Comparison of ENCODE assay signal across 8 cellular contexts in genomic region chr10:126598009-126598408, GRCh38.
DNase-seq lines count a peak whose midpoint lies in the region; ATAC-seq and TF ChIP-seq lines count a peak whose summit lies in the region.

No MANE protein-coding gene starts in this region.

- H3K4me1 Mint-ChIP-seq in activated CD8-positive, alpha-beta T cell treated with anti-CD3 and anti-CD28 coated beads for 36 hours (ENCODE audit: low read depth) = no peaks in the 10 kb centered on the region
- no peaks in the 10 kb centered on the region for H3K4me1 Mint-ChIP-seq in activated CD8-positive, alpha-beta T cell treated with anti-CD3 and anti-CD28 coated beads, Interleukin-2, amount 10 ng/mL, durations not matched to agents 7 days and 5 days (ENCODE audit: low read depth)
- no peaks in the 10 kb centered on the region for H3K4me1 Mint-ChIP-seq in stimulated activated effector memory CD8-positive, alpha-beta T cell treated with anti-CD3 and anti-CD28 coated beads, Interleukin-12 subunit alpha, Interleukin-12 subunit beta, amount 100 ng/mL, for 72 hours

- peaks cover 3% of the 10 kb centered on the region for H3K27me3 Mint-ChIP-seq in activated CD8-positive, alpha-beta T cell treated with anti-CD3 and anti-CD28 coated beads for 36 hours
- H3K27me3 Mint-ChIP-seq in activated CD8-positive, alpha-beta T cell treated with anti-CD3 and anti-CD28 coated beads, Interleukin-2, amount 10 ng/mL, durations not matched to agents 7 days and 5 days (ENCODE audit: low read depth) = no peaks in the 10 kb centered on the region

- intact Hi-C loops in activated CD8-positive, alpha-beta T cell treated with anti-CD3 and anti-CD28 coated beads for 36 hours (cut with micrococcal nuclease) = no loop called here

- CTCF ChIA-PET in activated CD8-positive, alpha-beta T cell treated with anti-CD3 and anti-CD28 coated beads for 36 hours (lab: Charles Lee) = interaction anchor here (1.7 kb wide), 1 partner anchor 17 kb away, joined by 4 read pairs; no protein-coding TSS in a partner anchor
- CTCF ChIA-PET in activated CD8-positive, alpha-beta T cell treated with anti-CD3 and anti-CD28 coated beads, Interleukin-2, amount 10 ng/mL, durations not matched to agents 7 days and 5 days (lab: Charles Lee) = interaction anchor here (1.2 to 1.4 kb wide), 2 partner anchors 9 to 18 kb away, joined by 3 to 4 read pairs; no protein-coding TSS in a partner anchor

- POLR2A ChIA-PET in activated CD8-positive, alpha-beta T cell treated with anti-CD3 and anti-CD28 coated beads for 36 hours (lab: Charles Lee) = no interaction called here
- POLR2A ChIA-PET in activated CD8-positive, alpha-beta T cell treated with anti-CD3 and anti-CD28 coated beads, Interleukin-2, amount 10 ng/mL, durations not matched to agents 7 days and 5 days (lab: Charles Lee) = no interaction called here

- H3K4me3 Mint-ChIP-seq in activated CD8-positive, alpha-beta T cell treated with anti-CD3 and anti-CD28 coated beads for 36 hours = no peak overlapping the region
- no peak overlapping the region for H3K4me3 Mint-ChIP-seq in activated CD8-positive, alpha-beta T cell treated with anti-CD3 and anti-CD28 coated beads, Interleukin-2, amount 10 ng/mL, durations not matched to agents 7 days and 5 days
- no peak overlapping the region for H3K4me3 Mint-ChIP-seq in stimulated activated effector memory CD8-positive, alpha-beta T cell treated with anti-CD3 and anti-CD28 coated beads, Interleukin-12 subunit alpha, Interleukin-12 subunit beta, amount 100 ng/mL, for 72 hours

- no peak for ATAC-seq in activated CD8-positive, alpha-beta T cell treated with anti-CD3 and anti-CD28 coated beads for 36 hours
- no peak for ATAC-seq in activated CD8-positive, alpha-beta T cell treated with anti-CD3 and anti-CD28 coated beads, Interleukin-2, amount 10 ng/mL, durations not matched to agents 7 days and 5 days
- peak; percentile 59 for ATAC-seq in HG02981 (IDR thresholded peaks at IDR 0.05; ENCODE audit: unreplicated experiment)
- peak; percentile 61 for ATAC-seq in stimulated activated effector memory CD8-positive, alpha-beta T cell treated with anti-CD3 and anti-CD28 coated beads, Interleukin-12 subunit alpha, Interleukin-12 subunit beta, amount 100 ng/mL, for 72 hours
- ATAC-seq in GM21737 (IDR thresholded peaks at IDR 0.05; ENCODE audit: unreplicated experiment) = no peak

- H3K27ac Mint-ChIP-seq in activated CD8-positive, alpha-beta T cell treated with anti-CD3 and anti-CD28 coated beads for 36 hours = no peak overlapping the region
- no peak overlapping the region for H3K27ac Mint-ChIP-seq in activated CD8-positive, alpha-beta T cell treated with anti-CD3 and anti-CD28 coated beads, Interleukin-2, amount 10 ng/mL, durations not matched to agents 7 days and 5 days
- H3K27ac Mint-ChIP-seq in stimulated activated effector memory CD8-positive, alpha-beta T cell treated with anti-CD3 and anti-CD28 coated beads, Interleukin-12 subunit alpha, Interleukin-12 subunit beta, amount 100 ng/mL, for 72 hours = no peak overlapping the region

- H3K36me3 Mint-ChIP-seq in activated CD8-positive, alpha-beta T cell treated with anti-CD3 and anti-CD28 coated beads for 36 hours (ENCODE audit: low read depth) = no peaks in the 10 kb centered on the region
- no peaks in the 10 kb centered on the region for H3K36me3 Mint-ChIP-seq in activated CD8-positive, alpha-beta T cell treated with anti-CD3 and anti-CD28 coated beads, Interleukin-2, amount 10 ng/mL, durations not matched to agents 7 days and 5 days (ENCODE audit: low read depth)
- no peaks in the 10 kb centered on the region for H3K36me3 Mint-ChIP-seq in stimulated activated effector memory CD8-positive, alpha-beta T cell treated with anti-CD3 and anti-CD28 coated beads, Interleukin-12 subunit alpha, Interleukin-12 subunit beta, amount 100 ng/mL, for 72 hours

- peak; percentile 35 for DNase-seq in activated CD8-positive, alpha-beta T cell treated with anti-CD3 and anti-CD28 coated beads for 36 hours
- no peak for DNase-seq in activated CD8-positive, alpha-beta T cell treated with anti-CD3 and anti-CD28 coated beads, Interleukin-2, amount 10 ng/mL, durations not matched to agents 7 days and 5 days
- DNase-seq in SHP77 (lab: John Stamatoyannopoulos, UW) = peak; percentile 54 to 57
- DNase-seq in globus pallidus (ENCODE audit: low spot score) = peak; percentile 78
- DNase-seq in stimulated activated effector memory CD8-positive, alpha-beta T cell treated with anti-CD3 and anti-CD28 coated beads, Interleukin-12 subunit alpha, Interleukin-12 subunit beta, amount 100 ng/mL, for 72 hours (ENCODE audit: low spot score in 2 of 2) = no peak
- no peak for DNase-seq in dedifferentiated amniotic fluid mesenchymal stem cell (ENCODE audit: extremely low spot score)

- H3K9me3 Mint-ChIP-seq in activated CD8-positive, alpha-beta T cell treated with anti-CD3 and anti-CD28 coated beads for 36 hours = peaks cover 2% of the 10 kb centered on the region
- no peaks in the 10 kb centered on the region for H3K9me3 Mint-ChIP-seq in activated CD8-positive, alpha-beta T cell treated with anti-CD3 and anti-CD28 coated beads, Interleukin-2, amount 10 ng/mL, durations not matched to agents 7 days and 5 days (ENCODE audit: insufficient read depth)
- H3K9me3 Mint-ChIP-seq in stimulated activated effector memory CD8-positive, alpha-beta T cell treated with anti-CD3 and anti-CD28 coated beads, Interleukin-12 subunit alpha, Interleukin-12 subunit beta, amount 100 ng/mL, for 72 hours = peaks cover 2% of the 10 kb centered on the region

- peak; percentile 22 for TF ChIP-seq CTCF in activated CD8-positive, alpha-beta T cell treated with anti-CD3 and anti-CD28 coated beads for 36 hours (IDR thresholded peaks at IDR 0.05)

Comparison
In these comparisons a context has a peak if more than half of its experiments do, and no peak if none do; other contexts are left out.
1. DNase-seq: peak in activated CD8-positive, alpha-beta T cell treated with anti-CD3 and anti-CD28 coated beads for 36 hours (single experiment), SHP77 (2 of 2) and globus pallidus (single experiment); none in activated CD8-positive, alpha-beta T cell treated with anti-CD3 and anti-CD28 coated beads, Interleukin-2, amount 10 ng/mL, durations not matched to agents 7 days and 5 days (single experiment), stimulated activated effector memory CD8-positive, alpha-beta T cell treated with anti-CD3 and anti-CD28 coated beads, Interleukin-12 subunit alpha, Interleukin-12 subunit beta, amount 100 ng/mL, for 72 hours (0 of 2) and dedifferentiated amniotic fluid mesenchymal stem cell (single experiment).
2. ATAC-seq: peak in HG02981 (single experiment) and stimulated activated effector memory CD8-positive, alpha-beta T cell treated with anti-CD3 and anti-CD28 coated beads, Interleukin-12 subunit alpha, Interleukin-12 subunit beta, amount 100 ng/mL, for 72 hours (single experiment); none in activated CD8-positive, alpha-beta T cell treated with anti-CD3 and anti-CD28 coated beads for 36 hours (single experiment), activated CD8-positive, alpha-beta T cell treated with anti-CD3 and anti-CD28 coated beads, Interleukin-2, amount 10 ng/mL, durations not matched to agents 7 days and 5 days (single experiment) and GM21737 (single experiment).